In the genomic region with DNA sequence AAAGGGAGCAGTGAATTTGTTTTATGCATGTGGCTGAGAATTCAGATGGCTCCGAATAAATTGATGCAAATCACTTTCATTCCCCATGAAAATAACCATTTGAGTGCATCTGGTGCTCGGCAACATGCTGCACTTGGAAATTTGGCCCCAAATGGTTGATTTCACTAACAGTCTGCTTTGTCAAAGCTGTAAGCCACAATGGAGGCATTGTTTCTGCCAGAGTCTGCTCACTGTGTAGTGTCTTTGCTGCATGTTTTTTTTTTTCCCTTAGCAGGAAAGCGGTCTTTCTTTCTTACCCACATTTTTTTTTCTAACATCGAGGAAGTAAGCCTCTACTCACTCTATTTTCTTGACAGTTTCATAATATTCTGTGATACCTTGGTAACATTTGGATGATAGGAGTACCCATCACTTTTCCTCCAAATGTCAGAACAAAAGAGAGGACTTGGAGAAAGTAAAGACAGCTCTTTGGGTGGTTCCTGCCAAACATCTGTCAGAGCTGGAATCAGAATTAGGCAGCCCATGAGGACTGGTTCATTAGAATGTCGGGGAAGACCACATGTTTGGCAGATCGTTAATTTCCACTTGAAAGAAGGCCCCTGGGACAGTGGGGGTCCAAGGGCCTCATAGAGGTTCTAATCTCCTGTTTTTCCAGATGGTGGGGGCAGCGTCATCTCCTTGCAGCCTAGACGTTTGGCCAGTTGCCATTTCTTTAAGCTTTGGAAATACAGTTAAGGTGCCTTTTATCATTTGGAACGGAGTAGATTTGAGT, we compare ENCODE assay signal across 14 cellular contexts.
DNase-seq lines count a peak whose midpoint lies in the region; ATAC-seq, FAIRE-seq and TF ChIP-seq lines count a peak whose summit lies in the region.
"Had no signal": no experiment of that assay in that cellular context is flagged by ENCODE, and none has a peak within 500 bp of the region (broad histone marks: within the 10 kb centered on the region; RNA-seq: fewer than 3 reads in every experiment).

No MANE protein-coding gene starts in this region.

- H3K27me3 Mint-ChIP-seq in nephron progenitor cell (ENCODE audit: low read depth, poor library complexity): no peaks in the 10 kb centered on the region

- no peak overlapping the region for H3K4me3 ChIP-seq in fibroblast of pulmonary artery (replicated peaks; ENCODE audit: low read depth, low read length)
- H3K4me3 ChIP-seq: left lung had no signal

- TF ChIP-seq CTCF in fibroblast of pulmonary artery (IDR thresholded peaks at IDR 0.05; ENCODE audit: low read length, missing control alignments): no peak
- no peak for TF ChIP-seq CTCF in nephron progenitor cell (IDR thresholded peaks at IDR 0.05)

- peaks cover 37% of the 10 kb centered on the region for H3K4me1 Mint-ChIP-seq in nephron progenitor cell

- no peaks in the 10 kb centered on the region for H3K36me3 Mint-ChIP-seq in nephron progenitor cell (ENCODE audit: low read depth)

- ATAC-seq in HG03159 (IDR thresholded peaks at IDR 0.05; ENCODE audit: unreplicated experiment) (no peak), HG03469 (IDR thresholded peaks at IDR 0.05; ENCODE audit: unreplicated experiment) (no peak)
- ATAC-seq: left lung had no signal

- H3K27ac Mint-ChIP-seq in nephron progenitor cell: no peak overlapping the region

- peak; percentile 86 for DNase-seq in COLO829 (ENCODE audit: low spot score)
- DNase-seq in NCI-H82 (lab: John Stamatoyannopoulos, UW): peak; percentile 96
- DNase-seq in fibroblast of pulmonary artery (ENCODE audit: low read depth): peak; percentile 48
- no peak for DNase-seq in nephron progenitor cell
- DNase-seq in NCI-H128 (lab: John Stamatoyannopoulos, UW; ENCODE audit: unreplicated experiment): no peak
- DNase-seq in HTR-8/SVneo (ENCODE audit: insufficient read length, low spot score): no peak
- DNase-seq: cortex of kidney; left lung; NCI-H187; NK-92 treated with Interleukin-12 subunit alpha and Interleukin-12 subunit beta, amount 100 ng/mL, for 24 hours; SK-N-SH had no signal

- FAIRE-seq in HTR-8/SVneo (lab: Jason Lieb, UNC): no peak
- FAIRE-seq: D721Med had no signal

- no peaks in the 10 kb centered on the region for H3K9me3 Mint-ChIP-seq in nephron progenitor cell

- peak overlapping the region; percentile 1 for H3K4me3 Mint-ChIP-seq in nephron progenitor cell

Comparison
In these comparisons a context has a peak if more than half of its experiments do, and no peak if none do; other contexts are left out.
1. DNase-seq: peak in COLO829 (single experiment), NCI-H82 (single experiment) and fibroblast of pulmonary artery (single experiment); none in nephron progenitor cell (single experiment), NCI-H128 (single experiment) and HTR-8/SVneo (single experiment).